In the genomic region with DNA sequence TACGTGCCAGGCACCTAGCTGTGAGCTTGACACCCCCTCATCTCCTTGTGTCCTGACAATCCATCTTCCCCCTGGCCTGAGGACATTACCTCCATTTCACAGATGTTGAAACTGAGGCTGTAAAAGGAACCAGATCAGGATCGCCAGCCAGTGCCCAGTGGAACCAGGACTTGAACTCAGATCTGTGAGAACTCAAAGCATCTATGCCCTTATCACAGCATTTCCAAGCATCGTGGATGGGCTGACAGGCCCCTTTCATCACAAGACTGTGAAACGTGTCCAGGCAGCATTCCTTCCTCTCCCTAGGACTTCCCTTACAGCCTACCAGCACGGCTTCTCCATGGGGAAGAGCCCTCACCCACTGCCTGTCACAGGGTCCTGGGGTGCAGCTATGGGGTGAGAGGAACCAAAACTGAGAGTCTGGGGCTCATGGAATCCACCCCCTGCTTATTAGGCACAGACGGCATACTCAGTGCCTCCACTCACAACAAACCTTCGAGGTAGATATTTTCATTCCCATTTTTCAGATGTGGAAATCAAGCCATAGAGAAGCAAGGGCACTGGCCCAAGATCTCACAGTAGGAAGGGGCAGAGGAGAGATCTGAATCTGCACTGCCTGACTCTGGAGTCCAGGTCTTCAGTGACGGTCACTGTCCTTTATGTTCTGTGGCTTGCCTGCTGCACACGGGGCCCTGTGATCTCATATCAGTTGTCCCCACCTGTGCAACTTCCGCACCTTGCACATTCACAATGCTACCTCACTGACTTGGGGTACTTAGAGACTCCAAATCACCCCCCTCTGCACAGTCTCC, we compare ENCODE assay signal across 16 cellular contexts. TPM values are rescaled to one million over a fixed set of nuclear protein-coding genes. Genes with fewer than 3 reads are reported as not detected.
DNase-seq lines count a peak whose midpoint lies in the region; ATAC-seq and TF ChIP-seq lines count a peak whose summit lies in the region.
"Had no signal": no experiment of that assay in that cellular context is flagged by ENCODE, and none has a peak within 500 bp of the region (broad histone marks: within the 10 kb centered on the region; RNA-seq: fewer than 3 reads in every experiment).

No MANE protein-coding gene starts in this region.

- H3K27ac Mint-ChIP-seq in endothelial cell (ENCODE audit: unreplicated experiment) (peak overlapping the region; percentile 37), mesothelial cell of epicardium (peak overlapping the region; percentile 71)
- peak overlapping the region in 4 of 10 donors; percentile 41 to 61 (median 50) for H3K27ac Mint-ChIP-seq in naive thymus-derived CD8-positive, alpha-beta T cell
- H3K27ac Mint-ChIP-seq: activated T-helper 1 cell treated with anti-CD3 and anti-CD28 coated beads, Interleukin-12 subunit alpha, Interleukin-12 subunit beta, Interleukin-2, Interleukin-4 antibody, amounts not matched to agents 30 ng/mL and 10 ng/mL and 1 ng/mL, durations not matched to agents 14 hours and 24 hours and 36 hours; memory B cell; T-cell had no signal

- TF ChIP-seq EP300 in suprapubic skin (IDR thresholded peaks at IDR 0.05), result no peak

- no peaks in the 10 kb centered on the region for H3K36me3 ChIP-seq in suprapubic skin

- POLR2A ChIA-PET in RWPE1 (lab: Yijun Ruan, JAX; ENCODE audit: low non-redundant PET), result no interaction called here
- POLR2A ChIA-PET in naive thymus-derived CD8-positive, alpha-beta T cell (lab: Charles Lee), result no interaction called here

- peak overlapping the region; percentile 52 for H3K27ac ChIP-seq in RWPE1
- peak overlapping the region; percentile 53 for H3K27ac ChIP-seq in suprapubic skin
- H3K27ac ChIP-seq: PC-9 had no signal

- DNase-seq in RWPE1 (ENCODE audit: low spot score) (no peak), endothelial cell (ENCODE audit: low spot score) (no peak), mesothelial cell of epicardium (ENCODE audit: low spot score in 2 of 2, unreplicated experiment in 2 of 2) (no peak), suprapubic skin (ENCODE audit: low spot score in 2 of 2) (no peak), cerebellar nuclear complex (lab: John Stamatoyannopoulos, UW) (no peak), NCI-H1048 (lab: John Stamatoyannopoulos, UW) (no peak)
- no peak for DNase-seq in naive thymus-derived CD8-positive, alpha-beta T cell
- DNase-seq: CD4-positive, CD25-positive, alpha-beta regulatory T cell; GF-D8; HCEC 1CT; PC-9; T-cell had no signal

- TF ChIP-seq CTCF in RWPE1 (conservative IDR thresholded peaks at IDR 0.05; ENCODE audit: low read depth) (no peak), endothelial cell (IDR thresholded peaks at IDR 0.05; ENCODE audit: unreplicated experiment) (no peak), mesothelial cell of epicardium (IDR thresholded peaks at IDR 0.05; ENCODE audit: unreplicated experiment) (no peak), suprapubic skin (IDR thresholded peaks at IDR 0.05) (no peak)

- no peaks in the 10 kb centered on the region for H3K9me3 ChIP-seq in suprapubic skin

- CTCF ChIA-PET in RWPE1 (lab: Yijun Ruan, JAX), result interaction anchor here (0.7 kb wide), 1 partner anchor 225 kb away, joined by 3 read pairs; no protein-coding TSS in a partner anchor

- ATAC-seq in naive thymus-derived CD8-positive, alpha-beta T cell, result no peak
- ATAC-seq in HG03521 (IDR thresholded peaks at IDR 0.05; ENCODE audit: unreplicated experiment), result no peak
- ATAC-seq: T-cell had no signal

- WGBS in suprapubic skin, result 73% methylated on average over 10 of the region's 10 CpGs

- TF ChIP-seq POLR2A in suprapubic skin (IDR thresholded peaks at IDR 0.05), result no peak

- H3K27me3 ChIP-seq in suprapubic skin, result peaks cover 4% of the 10 kb centered on the region

- H3K4me1 Mint-ChIP-seq in endothelial cell (ENCODE audit: unreplicated experiment), result peaks cover 46% of the 10 kb centered on the region
- peaks cover 23% of the 10 kb centered on the region for H3K4me1 Mint-ChIP-seq in mesothelial cell of epicardium
- peaks cover 10 to 56% (median 25%) of the 10 kb centered on the region in 4 donors for H3K4me1 Mint-ChIP-seq in naive thymus-derived CD8-positive, alpha-beta T cell

- H3K4me3 Mint-ChIP-seq in endothelial cell (ENCODE audit: unreplicated experiment) (no peak overlapping the region), mesothelial cell of epicardium (no peak overlapping the region)
- no peak overlapping the region for H3K4me3 Mint-ChIP-seq in naive thymus-derived CD8-positive, alpha-beta T cell
- H3K4me3 Mint-ChIP-seq: activated T-helper 1 cell treated with anti-CD3 and anti-CD28 coated beads, Interleukin-12 subunit alpha, Interleukin-12 subunit beta, Interleukin-2, Interleukin-4 antibody, amounts not matched to agents 30 ng/mL and 10 ng/mL and 1 ng/mL, durations not matched to agents 14 hours and 24 hours and 36 hours; memory B cell; T-cell had no signal

- peaks cover 17% of the 10 kb centered on the region for H3K27me3 Mint-ChIP-seq in endothelial cell (ENCODE audit: unreplicated experiment)
- H3K27me3 Mint-ChIP-seq in mesothelial cell of epicardium (ENCODE audit: low read depth), result peaks cover 1% of the 10 kb centered on the region
- peaks cover 0 to 12% (median 0%) of the 10 kb centered on the region in 5 donors for H3K27me3 Mint-ChIP-seq in naive thymus-derived CD8-positive, alpha-beta T cell
- H3K27me3 Mint-ChIP-seq: T-cell had no signal

- no peaks in the 10 kb centered on the region for H3K9me3 Mint-ChIP-seq in endothelial cell (ENCODE audit: unreplicated experiment)
- no peaks in the 10 kb centered on the region for H3K9me3 Mint-ChIP-seq in mesothelial cell of epicardium
- H3K9me3 Mint-ChIP-seq in naive thymus-derived CD8-positive, alpha-beta T cell, result no peaks in the 10 kb centered on the region
- H3K9me3 Mint-ChIP-seq: activated T-helper 1 cell treated with anti-CD3 and anti-CD28 coated beads, Interleukin-12 subunit alpha, Interleukin-12 subunit beta, Interleukin-2, Interleukin-4 antibody, amounts not matched to agents 30 ng/mL and 10 ng/mL and 1 ng/mL, durations not matched to agents 14 hours and 24 hours and 36 hours; CD4-positive, CD25-positive, alpha-beta regulatory T cell; memory B cell; T-cell had no signal

- H3K36me3 Mint-ChIP-seq in endothelial cell (ENCODE audit: low read depth, unreplicated experiment), result no peaks in the 10 kb centered on the region
- H3K36me3 Mint-ChIP-seq in mesothelial cell of epicardium, result no peaks in the 10 kb centered on the region
- H3K36me3 Mint-ChIP-seq in naive thymus-derived CD8-positive, alpha-beta T cell, result no peaks in the 10 kb centered on the region
- H3K36me3 Mint-ChIP-seq: CD4-positive, CD25-positive, alpha-beta regulatory T cell; memory B cell; T-cell had no signal

- H3K4me3 ChIP-seq in suprapubic skin, result no peak overlapping the region
- H3K4me3 ChIP-seq: PC-9 had no signal

- peaks cover 30% of the 10 kb centered on the region for H3K4me1 ChIP-seq in suprapubic skin

RNA-seq across cellular contexts. Expression of a gene that starts 26.8 kb away (rescaled TPM):
- 0.51 TPM for total RNA-seq in endothelial cell (ENCODE audit: unreplicated experiment)
- 0.87 to 1.7 TPM (median 1.4 TPM) in 3 replicates for total RNA-seq in mesothelial cell of epicardium
- 1 to 10 TPM; 2.1 to 5.2 (median 3.4) TPM for total RNA-seq in suprapubic skin
- total RNA-seq in naive thymus-derived CD8-positive, alpha-beta T cell, result under 1 TPM; 0.27 to 0.83 TPM
- 1 to 10 TPM in 1 of 3 donors, not detected in 2; 3.0 TPM for polyA plus RNA-seq in naive thymus-derived CD8-positive, alpha-beta T cell
- total RNA-seq: activated T-helper 1 cell treated with anti-CD3 and anti-CD28 coated beads, Interleukin-12 subunit alpha, Interleukin-12 subunit beta, Interleukin-2, Interleukin-4 antibody, amounts not matched to agents 30 ng/mL and 10 ng/mL and 1 ng/mL, durations not matched to agents 14 hours and 24 hours and 36 hours; endothelial cell of umbilical vein; PC-9 had no signal
